12 cellular contexts compared by ENCODE assay signal in the genomic region with DNA sequence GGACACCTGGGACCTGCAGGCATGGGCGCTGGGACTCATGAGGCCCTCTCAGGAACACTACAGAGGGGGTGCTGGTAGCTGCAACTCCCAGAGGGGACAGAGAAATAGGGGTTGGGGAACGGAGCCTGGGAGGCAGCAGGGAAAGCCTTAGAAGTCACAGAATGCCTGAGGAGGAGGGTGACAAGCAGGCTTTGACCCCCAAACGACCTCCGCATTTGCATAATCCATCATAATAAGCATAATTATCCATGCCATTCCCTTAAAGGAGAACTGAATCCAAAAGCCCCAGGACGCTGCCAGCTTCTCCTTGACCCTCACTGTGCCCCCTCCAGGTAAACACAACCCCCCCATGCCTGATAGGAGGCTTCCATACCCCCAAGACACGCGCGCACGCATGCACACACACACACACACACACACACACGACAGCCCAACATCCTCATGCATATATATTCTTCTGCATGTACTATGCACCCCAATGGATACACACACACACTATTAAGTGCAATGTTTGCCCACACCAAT. TPM values are rescaled to one million over a fixed set of nuclear protein-coding genes. Genes with fewer than 3 reads are reported as not detected.
DNase-seq lines count a peak whose midpoint lies in the region; ATAC-seq and TF ChIP-seq lines count a peak whose summit lies in the region.
"Had no signal": no experiment of that assay in that cellular context is flagged by ENCODE, and none has a peak within 500 bp of the region (broad histone marks: within the 10 kb centered on the region; RNA-seq: fewer than 3 reads in every experiment).

No MANE protein-coding gene starts in this region.

- ATAC-seq in Right ventricle myocardium inferior (no peak), left cardiac atrium (no peak), activated B cell treated with CpG ODN at 0.5 μM for 24 hours (ENCODE audit: low read depth) (no peak), GM19397 (IDR thresholded peaks at IDR 0.05; ENCODE audit: unreplicated experiment) (no peak), GM18907 (IDR thresholded peaks at IDR 0.05; ENCODE audit: unreplicated experiment) (no peak)
- ATAC-seq in activated T-cell treated with anti-CD3 and anti-CD28 coated beads, Interleukin-2, amount 50 U/mL, for 4 hours = no peak
- ATAC-seq: heart right ventricle had no signal

- H3K27ac Mint-ChIP-seq in activated B cell treated with CpG ODN at 0.5 μM for 24 hours = peak overlapping the region; percentile 60
- peak overlapping the region in 2 of 3 experiments; percentile 8 to 27 for H3K27ac Mint-ChIP-seq in nephron

- POLR2A ChIA-PET in activated B cell treated with CpG ODN at 0.5 μM for 24 hours (lab: Charles Lee) = interaction anchor here (0.5 to 1.1 kb wide), 2 partner anchors 12 to 74 kb away, joined by 3 to 5 read pairs; no protein-coding TSS in a partner anchor

- H3K4me1 Mint-ChIP-seq in activated B cell treated with CpG ODN at 0.5 μM for 24 hours = peaks cover 19% of the 10 kb centered on the region
- peaks cover 73% of the 10 kb centered on the region for H3K4me1 Mint-ChIP-seq in nephron
- no peaks in the 10 kb centered on the region for H3K4me1 Mint-ChIP-seq in activated T-cell treated with anti-CD3 and anti-CD28 coated beads, Interleukin-2, amount 50 U/mL, for 4 hours (ENCODE audit: low read depth)

- H3K27me3 Mint-ChIP-seq in activated B cell treated with CpG ODN at 0.5 μM for 24 hours (peaks cover 39% of the 10 kb centered on the region), nephron (ENCODE audit: low read depth) (peaks cover 17% of the 10 kb centered on the region)
- H3K27me3 Mint-ChIP-seq in activated T-cell treated with anti-CD3 and anti-CD28 coated beads, Interleukin-2, amount 50 U/mL, for 4 hours (ENCODE audit: low read depth) = peaks cover 35% of the 10 kb centered on the region

- TF ChIP-seq CTCF in activated B cell treated with CpG ODN at 0.5 μM for 24 hours (IDR thresholded peaks at IDR 0.05) (no peak), nephron (IDR thresholded peaks at IDR 0.05; ENCODE audit: unreplicated experiment in 3 of 3) (no peak)

- intact Hi-C loops in Right ventricle myocardium inferior (cut with DNase I) = no loop called here
- intact Hi-C loops in left cardiac atrium (cut with DNase I) = no loop called here
- intact Hi-C loops in activated B cell treated with CpG ODN at 0.5 μM for 24 hours (cut with micrococcal nuclease) = loop anchor here (1.0 to 2.0 kb wide), 4 partner anchors 20 to 126 kb away; no protein-coding TSS in a partner anchor

- CTCF ChIA-PET in activated B cell treated with CpG ODN at 0.5 μM for 24 hours (lab: Charles Lee) = no interaction called here

- no peaks in the 10 kb centered on the region for H3K9me3 Mint-ChIP-seq in activated B cell treated with CpG ODN at 0.5 μM for 24 hours
- no peaks in the 10 kb centered on the region for H3K9me3 Mint-ChIP-seq in nephron
- H3K9me3 Mint-ChIP-seq in activated T-cell treated with anti-CD3 and anti-CD28 coated beads, Interleukin-2, amount 50 U/mL, for 4 hours = no peaks in the 10 kb centered on the region

- DNase-seq in Right ventricle myocardium inferior (ENCODE audit: missing footprints) (peak; percentile 45), left cardiac atrium (no peak), activated B cell treated with CpG ODN at 0.5 μM for 24 hours (no peak), HuH-7 (ENCODE audit: low spot score) (no peak)
- DNase-seq in activated T-cell treated with anti-CD3 and anti-CD28 coated beads, Interleukin-2, amount 50 U/mL, for 4 hours = no peak
- DNase-seq: heart right ventricle; left ventricle myocardium inferior; stimulated activated CD4-positive, alpha-beta T cell treated with anti-CD3 and anti-CD28 coated beads, Interleukin-4, amount 100 ng/mL, for 24 hours; stomach had no signal

- no peaks in the 10 kb centered on the region for H3K36me3 Mint-ChIP-seq in activated B cell treated with CpG ODN at 0.5 μM for 24 hours (ENCODE audit: low read depth)
- no peaks in the 10 kb centered on the region for H3K36me3 Mint-ChIP-seq in nephron (ENCODE audit: low read depth)
- no peaks in the 10 kb centered on the region for H3K36me3 Mint-ChIP-seq in activated T-cell treated with anti-CD3 and anti-CD28 coated beads, Interleukin-2, amount 50 U/mL, for 4 hours (ENCODE audit: insufficient read depth)

- H3K4me3 Mint-ChIP-seq in activated B cell treated with CpG ODN at 0.5 μM for 24 hours (no peak overlapping the region), nephron (no peak overlapping the region)
- H3K4me3 Mint-ChIP-seq in activated T-cell treated with anti-CD3 and anti-CD28 coated beads, Interleukin-2, amount 50 U/mL, for 4 hours = no peak overlapping the region

RNA-seq across cellular contexts. Expression of a gene that starts 27.9 kb away (rescaled TPM):
- 28.5 TPM for total RNA-seq in Right ventricle myocardium inferior
- total RNA-seq in left cardiac atrium = 10 to 100 TPM; 38.8 to 39.3 TPM
- 0.71 and 0.81 TPM in 2 replicates for total RNA-seq in activated B cell treated with CpG ODN at 0.5 μM for 24 hours
- total RNA-seq in activated T-cell treated with anti-CD3 and anti-CD28 coated beads, Interleukin-2, amount 50 U/mL, for 4 hours = 1 to 10 TPM in 1 of 3 donors, under 1 TPM in 2; 0.55 to 1.0 (median 0.68) TPM

Comparison
In these comparisons a context has a peak if more than half of its experiments do, and no peak if none do; other contexts are left out.
1. RNA of a gene that starts 27.9 kb away (total RNA-seq): 38.8 to 39.3 TPM in left cardiac atrium and 28.5 TPM in Right ventricle myocardium inferior (single experiment); 0.71 to 0.81 TPM in activated B cell treated with CpG ODN at 0.5 μM for 24 hours and 0.55 to 1.0 TPM in activated T-cell treated with anti-CD3 and anti-CD28 coated beads, Interleukin-2, amount 50 U/mL, for 4 hours; every median in the first group is over 10 times any median in the second.